In the genomic region with DNA sequence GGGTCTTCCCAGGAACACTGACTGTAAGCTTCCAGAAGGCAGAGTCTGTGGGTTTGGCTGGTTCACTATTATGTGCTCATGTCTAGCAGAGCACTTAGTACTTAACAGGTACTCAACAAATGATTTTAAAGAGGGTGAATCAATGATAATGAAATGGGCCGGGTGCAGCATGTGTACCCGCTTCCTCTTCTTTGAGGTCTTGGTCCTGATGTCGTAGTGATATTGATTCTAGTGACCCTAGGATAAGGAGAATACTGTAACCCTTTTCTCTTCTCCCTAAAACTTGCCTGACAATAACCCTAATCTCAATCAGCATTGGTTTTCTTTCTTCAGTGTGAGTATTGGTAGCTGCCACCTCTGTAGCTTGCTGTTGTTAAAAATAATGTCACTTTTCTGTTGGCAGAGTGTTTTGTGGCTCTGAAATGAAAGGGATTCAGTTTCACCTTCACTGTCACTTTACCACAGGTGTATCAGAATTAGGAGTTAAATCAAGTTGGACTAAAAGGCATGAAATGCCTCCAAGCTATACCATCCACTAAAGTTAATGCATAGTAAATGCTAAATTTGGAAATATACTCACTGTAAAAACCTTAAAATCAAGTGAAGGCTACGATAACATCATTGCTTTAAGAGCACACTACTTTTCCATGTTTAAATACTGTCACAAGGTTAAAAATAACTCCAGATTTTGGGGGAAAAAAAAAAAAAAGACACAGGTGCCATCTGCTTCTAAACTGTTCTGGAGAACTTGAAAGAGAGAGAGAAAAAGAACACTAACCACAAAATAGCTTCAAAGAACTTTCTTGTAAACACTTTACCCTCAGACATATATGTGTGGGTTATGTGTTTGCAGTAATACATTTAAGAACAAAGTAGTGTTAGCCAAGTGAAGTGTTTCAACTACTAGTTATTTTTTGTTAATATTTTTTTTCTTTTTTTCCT, we compare ENCODE assay signal across 9 cellular contexts. TPM values are rescaled to one million over a fixed set of nuclear protein-coding genes. Genes with fewer than 3 reads are reported as not detected.
DNase-seq lines count a peak whose midpoint lies in the region; ATAC-seq, FAIRE-seq and TF ChIP-seq lines count a peak whose summit lies in the region.
"Had no signal": no experiment of that assay in that cellular context is flagged by ENCODE, and none has a peak within 500 bp of the region (broad histone marks: within the 10 kb centered on the region; RNA-seq: fewer than 3 reads in every experiment).

No MANE protein-coding gene starts in this region.

- POLR2A ChIA-PET in GM12878 (lab: Charles Lee): interaction anchor here (0.6 to 13.0 kb wide), 13 partner anchors 8 to 494 kb away, joined by 3 to 172 read pairs (median 5); partner anchors contain the start of gene STARD4

- SMC1A ChIA-PET in GM12878 (lab: Charles Lee; ENCODE audit: uncharacterized antibody, unreplicated experiment): interaction anchor here (0.6 to 23.4 kb wide), 18 partner anchors 8 to 1119 kb away, joined by 3 to 608 read pairs (median 3); no protein-coding TSS in a partner anchor

- no peaks in the 10 kb centered on the region for H3K36me3 Mint-ChIP-seq in endodermal cell (ENCODE audit: low read depth)

- TF ChIP-seq POLR2A in GM12891 (IDR thresholded peaks at IDR 0.05; ENCODE audit: low read depth, low read length) (no peak), GM12878 (IDR thresholded peaks at IDR 0.05; ENCODE audit: low read depth, low read length) (no peak)

- H3K4me1 Mint-ChIP-seq in endodermal cell: no peaks in the 10 kb centered on the region

- H3K4me3 ChIP-seq in GM12878: peak overlapping the region; percentile 62
- no peak overlapping the region for H3K4me3 ChIP-seq in osteoblast (ENCODE audit: insufficient read depth, low read length)
- no peak overlapping the region for H3K4me3 ChIP-seq in endodermal cell (ENCODE audit: low read length)

- peak; percentile 45 to 52; a peak in 2 of 4 replicates for TF ChIP-seq EP300 in GM12878 (IDR thresholded peaks at IDR 0.05; ENCODE audit: borderline replicate concordance in 1 of 2, control insufficient read depth in 1 of 2, low read depth in 2 of 2, low read length in 2 of 2)

- intact Hi-C loops in GM12878 (cut with micrococcal nuclease; ENCODE audit: unreplicated experiment) (loop anchor here (1.0 to 5.0 kb wide), 2 partner anchors 24 to 282 kb away; partner anchors contain the start of gene STARD4), posterior cingulate gyrus (cut with DNase I) (no loop called here)

- no peaks in the 10 kb centered on the region for H3K36me3 ChIP-seq in GM12878 (ENCODE audit: control insufficient read depth in 2 of 2, insufficient read depth in 2 of 2, low read length in 1 of 2)
- no peaks in the 10 kb centered on the region for H3K36me3 ChIP-seq in osteoblast (ENCODE audit: insufficient read depth, low read length)
- no peaks in the 10 kb centered on the region for H3K36me3 ChIP-seq in endodermal cell (ENCODE audit: control insufficient read depth, insufficient read depth, low read length)

- H3K4me2 ChIP-seq in GM12878 (ENCODE audit: control insufficient read depth, insufficient read depth) (peak overlapping the region; percentile 93), osteoblast (ENCODE audit: insufficient read depth, low read length) (no peak overlapping the region)

- WGBS in GM12878 (ENCODE audit: insufficient coverage, insufficient replicate concordance, low lambda C conversion rate, missing lambda C conversion rate): 35% methylated on average over 4 of the region's 4 CpGs
- WGBS in endodermal cell (ENCODE audit: insufficient coverage in 1 of 2, insufficient read length in 1 of 2), 2 experiments: 99 to 100% methylated on average over 2 to 4 of the region's 4 CpGs

- no peaks in the 10 kb centered on the region for H3K9me3 Mint-ChIP-seq in endodermal cell

- DNase-seq in GM12891 (ENCODE audit: insufficient read length, low spot score) (no peak), GM12878 (ENCODE audit: low read depth, low spot score) (no peak), osteoblast (ENCODE audit: insufficient read length, low spot score, missing footprints) (no peak), posterior cingulate gyrus (no peak), GM20000 (ENCODE audit: low spot score) (no peak), endodermal cell (no peak)
- DNase-seq: GOT3 had no signal

- peaks cover 21% of the 10 kb centered on the region for H3K27me3 Mint-ChIP-seq in endodermal cell (ENCODE audit: insufficient read depth)

- TF ChIP-seq RAD21 in GM12878 (IDR thresholded peaks at IDR 0.05; ENCODE audit: insufficient read depth, low read depth, low read length): no peak

- H3K9ac ChIP-seq in GM12878 (ENCODE audit: control insufficient read depth, insufficient read depth, low read length) (peak overlapping the region; percentile 38), endodermal cell (ENCODE audit: extremely low read depth, low read length, poor library complexity, severe bottlenecking) (no peak overlapping the region)

- BruUV-seq in GM12878 (replicated peaks; lab: Mats Ljungman, UMichigan): no TSS peak

- H3K27me3 ChIP-seq in GM12878 (replicated peaks in 1 of 2; ENCODE audit: control insufficient read depth in 2 of 2, insufficient read depth in 2 of 2, low read length in 1 of 2) (no peaks in the 10 kb centered on the region), osteoblast (ENCODE audit: insufficient read depth, low read length) (peaks cover 6% of the 10 kb centered on the region), endodermal cell (ENCODE audit: control insufficient read depth, insufficient read depth, low read length, poor library complexity, severe bottlenecking) (peaks cover 15% of the 10 kb centered on the region)

- H3K27ac Mint-ChIP-seq in endodermal cell: no peak overlapping the region

- in situ Hi-C loops in GM12878 (cut with MboI): loop anchor here (25.0 kb wide), 1 partner anchor 493 kb away; the partner anchor contains the start of genes SLC25A46 and TMEM232

- H3K4me1 ChIP-seq in GM12878 (ENCODE audit: control insufficient read depth, insufficient read depth, low read length) (peaks cover 54% of the 10 kb centered on the region), osteoblast (ENCODE audit: insufficient read depth, low read length) (no peaks in the 10 kb centered on the region), endodermal cell (ENCODE audit: control insufficient read depth, insufficient read depth, low read length) (no peaks in the 10 kb centered on the region)

- TF ChIP-seq CTCF in GM12878 (IDR thresholded peaks at IDR 0.05 in 2 of 3, conservative IDR thresholded peaks at IDR 0.05 in 1 of 3; ENCODE audit: control insufficient read depth in 2 of 3, extremely low read depth in 1 of 3, insufficient read depth in 1 of 3, low read depth in 3 of 3, low read length in 3 of 3): no peak
- no peak for TF ChIP-seq CTCF in osteoblast (IDR thresholded peaks at IDR 0.05; ENCODE audit: extremely low read depth, low read depth, low read length)
- TF ChIP-seq CTCF in GM20000 (IDR thresholded peaks at IDR 0.05; ENCODE audit: extremely low read depth, missing control alignments): no peak
- no peak for TF ChIP-seq CTCF in endodermal cell (conservative IDR thresholded peaks at IDR 0.05)

- RAD21 ChIA-PET in GM12878 (lab: Charles Lee; ENCODE audit: unreplicated experiment): interaction anchor here (0.9 to 21.9 kb wide), 9 partner anchors 8 to 301 kb away, joined by 3 to 443 read pairs (median 4); no protein-coding TSS in a partner anchor

- CTCF ChIA-PET in GM12878 (lab: Yijun Ruan, JAX): interaction anchor here (1.1 to 16.0 kb wide), 6 partner anchors 8 to 301 kb away, joined by 4 to 263 read pairs (median 6); no protein-coding TSS in a partner anchor

- ATAC-seq in GM21367 (IDR thresholded peaks at IDR 0.05; ENCODE audit: unreplicated experiment) (peak; percentile 35), HG03432 (IDR thresholded peaks at IDR 0.05; ENCODE audit: unreplicated experiment) (peak; percentile 33), GM12878 (peak; percentile 47)

- no peak overlapping the region for H2AFZ ChIP-seq in GM12878 (ENCODE audit: control insufficient read depth, low read depth, low read length)
- H2AFZ ChIP-seq in osteoblast (ENCODE audit: low read length): no peak overlapping the region

- H3K27ac ChIP-seq in GM12878 (ENCODE audit: control insufficient read depth, insufficient read depth) (peak overlapping the region; percentile 85), osteoblast (ENCODE audit: low read depth, low read length) (no peak overlapping the region), endodermal cell (ENCODE audit: low read depth, low read length) (no peak overlapping the region)

- H3K4me3 Mint-ChIP-seq in endodermal cell: no peak overlapping the region

- FAIRE-seq in GM12891 (lab: Jason Lieb, UNC): peak; percentile 86
- no peak for FAIRE-seq in GM12878 (lab: Jason Lieb, UNC)

- H4K20me1 ChIP-seq in GM12878 (ENCODE audit: control insufficient read depth, insufficient read depth) (no peaks in the 10 kb centered on the region), osteoblast (ENCODE audit: insufficient read depth, low read length) (no peaks in the 10 kb centered on the region)

- peaks cover 98% of the 10 kb centered on the region for H3K79me2 ChIP-seq in GM12878 (ENCODE audit: control insufficient read depth, insufficient read depth, low read length)
- H3K79me2 ChIP-seq in osteoblast (ENCODE audit: insufficient read depth, low read length): no peaks in the 10 kb centered on the region

- H3K9me3 ChIP-seq in GM12878 (replicated peaks; ENCODE audit: control insufficient read depth, insufficient read depth, low read length) (no peaks in the 10 kb centered on the region), osteoblast (ENCODE audit: low read depth, low read length) (no peaks in the 10 kb centered on the region), endodermal cell (ENCODE audit: control insufficient read depth, low read length) (no peaks in the 10 kb centered on the region)

RNA-seq across cellular contexts. Expression of gene CAMK4, which starts 6.0 kb away (rescaled TPM):
- 19.3 TPM for polyA plus RNA-seq in GM12891 (2012; ENCODE audit: low read depth, missing spikeins)
- total RNA-seq in GM12878 (2013; cell fraction: nucleolus; rRNA removed): 79.4 and 87.6 TPM in 2 replicates
- total RNA-seq in GM12878 (2014; rRNA removed) (31.5 and 34.5 TPM in 2 replicates), GM12878 (2014; rRNA removed; fragmentation: Illumina TruSeq; extraction: Trizol) (51.0 and 55.6 TPM in 2 replicates), GM12878 (2021) (51.9 and 54.4 TPM in 2 replicates), osteoblast (0.29 and 0.72 TPM in 2 replicates), endodermal cell (1 to 10 TPM; 2.8 to 3.9 TPM)
- 10.7 TPM for polyA plus RNA-seq in GM12878 (2011; ENCODE audit: low read depth)
- polyA plus RNA-seq in GM12878 (2011; rRNA removed) (35.8 and 47.1 TPM in 2 replicates), GM12878 (2014; fragmentation: Illumina TruSeq; extraction: Trizol) (30.5 and 39.0 TPM in 2 replicates), GM12878 (2014; fragmentation: Nextera tagmentation; extraction: Ambion mirVana) (10 to 100 TPM; 13.3 to 15.0 TPM), GM12878 (2014; rRNA removed) (38.5 and 45.0 TPM in 2 replicates), GM12878 (2016; fragmentation: Nextera tagmentation; extraction: Ambion mirVana) (10 to 100 TPM; 31.4 to 34.9 TPM)
- polyA plus RNA-seq in GM12878 (2011; cell fraction: cytosol; rRNA removed): 17.7 and 18.9 TPM in 2 replicates
- 14.0 and 16.6 TPM in 2 replicates for polyA plus RNA-seq in GM12878 (2011; cell fraction: nucleus; rRNA removed)
- 18.5 and 26.3 TPM in 2 replicates for polyA plus RNA-seq in GM12878 (2012)
- 41.1 and 45.5 TPM in 2 replicates for polyA minus RNA-seq in GM12878 (2011; rRNA and poly(A)+ RNA removed)
- 17.9 and 34.2 TPM in 2 replicates for polyA minus RNA-seq in GM12878 (2011; cell fraction: cytosol; rRNA and poly(A)+ RNA removed)
- polyA minus RNA-seq in GM12878 (2011; cell fraction: nucleus; rRNA and poly(A)+ RNA removed): 25.5 and 30.0 TPM in 2 replicates
- polyA plus RNA-seq in endodermal cell (2013, experiment 1 of 2): 3.8 TPM
- polyA plus RNA-seq in endodermal cell (2013, experiment 2 of 2): 3.6 TPM

Comparison
In these comparisons a context has a peak if more than half of its experiments do, and no peak if none do; other contexts are left out.
1. RNA of gene CAMK4, which starts 6.0 kb away (total RNA-seq): 31.5 to 87.6 TPM in GM12878; 2.8 to 3.9 TPM in endodermal cell and 0.29 to 0.72 TPM in osteoblast; every median in the first group is over 4 times any median in the second.
2. Peak in every context shown above with its lines, with median percentiles within 50 percentile points of each other: ATAC-seq.